ENCODE assay signal across 8 cellular contexts in genomic region chr17:55089955-55090573, GRCh38.
A peak's percentile ranks its signal among the peaks of the same experiment; 100 is the strongest.
DNase-seq lines count a peak whose midpoint lies in the region; ATAC-seq and TF ChIP-seq lines count a peak whose summit lies in the region.

No MANE protein-coding gene starts in this region.

- H3K4me3 Mint-ChIP-seq in activated naive CD8-positive, alpha-beta T cell treated with anti-CD3 and anti-CD28 coated beads, Interleukin-2, amount 50 U/mL, for 24 hours = no peak overlapping the region

- H3K9me3 Mint-ChIP-seq in activated naive CD8-positive, alpha-beta T cell treated with anti-CD3 and anti-CD28 coated beads, Interleukin-2, amount 50 U/mL, for 24 hours = no peaks in the 10 kb centered on the region

- no peaks in the 10 kb centered on the region for H3K27me3 Mint-ChIP-seq in activated naive CD8-positive, alpha-beta T cell treated with anti-CD3 and anti-CD28 coated beads, Interleukin-2, amount 50 U/mL, for 24 hours

- H3K27ac Mint-ChIP-seq in activated naive CD8-positive, alpha-beta T cell treated with anti-CD3 and anti-CD28 coated beads, Interleukin-2, amount 50 U/mL, for 24 hours = peak overlapping the region; percentile 73

- CTCF ChIA-PET in RWPE1 (lab: Yijun Ruan, JAX) = interaction anchor here (0.5 kb wide), 1 partner anchor 86 kb away, joined by 4 read pairs; no protein-coding TSS in a partner anchor

- H3K36me3 Mint-ChIP-seq in activated naive CD8-positive, alpha-beta T cell treated with anti-CD3 and anti-CD28 coated beads, Interleukin-2, amount 50 U/mL, for 24 hours (ENCODE audit: low read depth) = peaks cover 7% of the 10 kb centered on the region

- H3K4me1 Mint-ChIP-seq in activated naive CD8-positive, alpha-beta T cell treated with anti-CD3 and anti-CD28 coated beads, Interleukin-2, amount 50 U/mL, for 24 hours = peaks cover 11% of the 10 kb centered on the region

- H3K27ac ChIP-seq in RWPE1 = no peak overlapping the region

- TF ChIP-seq CTCF in RWPE1 (conservative IDR thresholded peaks at IDR 0.05; ENCODE audit: low read depth) = no peak

- POLR2A ChIA-PET in RWPE1 (lab: Yijun Ruan, JAX; ENCODE audit: low non-redundant PET) = no interaction called here

- DNase-seq in NCI-H2029 treated with DMSO at 0.1 percent for 48 hours (lab: John Stamatoyannopoulos, UW) (peak; percentile 11), NCI-H2029 (lab: John Stamatoyannopoulos, UW) (no peak), NCI-H2227 treated with DMSO at 0.1 percent for 48 hours (lab: John Stamatoyannopoulos, UW) (peak; percentile 33), medulla oblongata (ENCODE audit: extremely low spot score) (no peak), RWPE1 (ENCODE audit: low spot score) (no peak)
- peak; percentile 13 for DNase-seq in activated naive CD8-positive, alpha-beta T cell treated with anti-CD3 and anti-CD28 coated beads, Interleukin-2, amount 50 U/mL, for 24 hours
- DNase-seq in stimulated activated CD4-positive, alpha-beta T cell treated with anti-CD3 and anti-CD28 coated beads, Interleukin-15, amount 100 ng/mL, for 24 hours = peak; percentile 43

- ATAC-seq in HG02763 (IDR thresholded peaks at IDR 0.05; ENCODE audit: unreplicated experiment) = peak; percentile 97
- ATAC-seq in activated naive CD8-positive, alpha-beta T cell treated with anti-CD3 and anti-CD28 coated beads, Interleukin-2, amount 50 U/mL, for 24 hours = peak; percentile 88

Comparison
In these comparisons a context has a peak if more than half of its experiments do, and no peak if none do; other contexts are left out.
1. DNase-seq: peak in NCI-H2029 treated with DMSO at 0.1 percent for 48 hours (single experiment), NCI-H2227 treated with DMSO at 0.1 percent for 48 hours (single experiment), activated naive CD8-positive, alpha-beta T cell treated with anti-CD3 and anti-CD28 coated beads, Interleukin-2, amount 50 U/mL, for 24 hours (single experiment) and stimulated activated CD4-positive, alpha-beta T cell treated with anti-CD3 and anti-CD28 coated beads, Interleukin-15, amount 100 ng/mL, for 24 hours (single experiment); none in NCI-H2029 (single experiment), medulla oblongata (single experiment) and RWPE1 (single experiment).